Comparison of ENCODE assay signal across 34 cellular contexts in genomic region chr12:102294568-102294967, GRCh38.
"Had no signal": no experiment of that assay in that cellular context is flagged by ENCODE, and none has a peak within 500 bp of the region (broad histone marks: within the 10 kb centered on the region; RNA-seq: fewer than 3 reads in every experiment).

No MANE protein-coding gene starts in this region.

- H3K4me3 ChIP-seq: MG63 had no signal

- DNase-seq: Karpas-422, Kasumi-1, MG63, MM.1S, MV-4-11, NCI-H1048, NCI-H1092, NCI-H1092 treated with DMSO at 0.1 percent for 48 hours, NCI-H1105, NCI-H1105 treated with DMSO at 0.1 percent for 48 hours, NCI-H1417, NCI-H1417 treated with DMSO at 0.1 percent for 48 hours, NCI-H1436, NCI-H1436 treated with DMSO at 0.1 percent for 48 hours, NCI-H146, NCI-H1694, NCI-H1694 treated with DMSO at 0.1 percent for 48 hours, NCI-H187, NCI-H187 treated with DMSO at 0.1 percent for 48 hours, NCI-H1930, NCI-H2029, NCI-H2029 treated with DMSO at 0.1 percent for 48 hours, NCI-H2081, NCI-H2081 treated with DMSO at 0.1 percent for 48 hours, NCI-H2107, NCI-H2171, NCI-H2171 treated with DMSO at 0.1 percent for 48 hours, NCI-H2227 treated with DMSO at 0.1 percent for 48 hours, NCI-H226, NCI-H345, NCI-H446, NCI-H446 treated with DMSO at 0.1 percent for 48 hours, NCI-H510A, NCI-H510A treated with DMSO at 0.1 percent for 48 hours had no signal

- H3K9me3 ChIP-seq: MG63 had no signal

- H3K27me3 ChIP-seq: MG63 had no signal

- H3K36me3 ChIP-seq: MG63 had no signal
